ENCODE assay signal across 18 cellular contexts in genomic region chr3:184178522-184179138, GRCh38. TPM values are rescaled to one million over a fixed set of nuclear protein-coding genes. Genes with fewer than 3 reads are reported as not detected.
DNase-seq lines count a peak whose midpoint lies in the region; ATAC-seq, FAIRE-seq and TF ChIP-seq lines count a peak whose summit lies in the region.
"Had no signal": no experiment of that assay in that cellular context is flagged by ENCODE, and none has a peak within 500 bp of the region (broad histone marks: within the 10 kb centered on the region; RNA-seq: fewer than 3 reads in every experiment).

No MANE protein-coding gene starts in this region.

- H3K36me3 ChIP-seq in astrocyte (ENCODE audit: insufficient read depth, low read length) (peaks cover 59% of the 10 kb centered on the region), sigmoid colon (peaks cover 40 to 69% (median 63%) of the 10 kb centered on the region in 4 donors), right atrium auricular region (peaks cover 68% of the 10 kb centered on the region)
- H3K36me3 ChIP-seq: neural progenitor cell had no signal

- no peaks in the 10 kb centered on the region for H3K9me3 ChIP-seq in astrocyte (ENCODE audit: insufficient read depth, low read depth, low read length)
- no peaks in the 10 kb centered on the region for H3K9me3 ChIP-seq in sigmoid colon
- no peaks in the 10 kb centered on the region for H3K9me3 ChIP-seq in right atrium auricular region
- H3K9me3 ChIP-seq: suprapubic skin had no signal

- ATAC-seq in HG03159 (IDR thresholded peaks at IDR 0.05; ENCODE audit: unreplicated experiment), result no peak
- no peak for ATAC-seq in HG02642 (IDR thresholded peaks at IDR 0.05; ENCODE audit: poor library complexity, unreplicated experiment)

- H4K20me1 ChIP-seq in astrocyte (ENCODE audit: insufficient read depth, low read length), result peaks cover 79% of the 10 kb centered on the region

- H3K27me3 Mint-ChIP-seq in HFFc6 (ENCODE audit: insufficient read depth) (peaks cover 5% of the 10 kb centered on the region), astrocyte (ENCODE audit: low read depth, unreplicated experiment) (no peaks in the 10 kb centered on the region)
- H3K27me3 Mint-ChIP-seq: activated CD4-positive, alpha-beta memory T cell treated with anti-CD3 and anti-CD28 coated beads, Interleukin-2, amount 10 ng/mL, durations not matched to agents 7 days and 5 days; memory B cell had no signal

- H3K27me3 ChIP-seq in astrocyte (ENCODE audit: insufficient read depth, low read length) (no peaks in the 10 kb centered on the region), sigmoid colon (no peaks in the 10 kb centered on the region), right atrium auricular region (no peaks in the 10 kb centered on the region)
- H3K27me3 ChIP-seq: neural progenitor cell, suprapubic skin had no signal

- peak overlapping the region; percentile 94 for H3K4me2 ChIP-seq in astrocyte (ENCODE audit: low read length)

- H2AFZ ChIP-seq in astrocyte (ENCODE audit: low read depth, low read length), result no peak overlapping the region
- H2AFZ ChIP-seq: neural progenitor cell had no signal

- peaks cover 52% of the 10 kb centered on the region for H3K4me1 Mint-ChIP-seq in HFFc6 (ENCODE audit: low read depth)
- H3K4me1 Mint-ChIP-seq in astrocyte (ENCODE audit: low read depth, unreplicated experiment), result peaks cover 38% of the 10 kb centered on the region

- TF ChIP-seq CTCF in HFFc6 (IDR thresholded peaks at IDR 0.05), result no peak
- TF ChIP-seq CTCF in astrocyte (IDR thresholded peaks at IDR 0.05; ENCODE audit: insufficient read depth, low read depth, low read length), result no peak
- TF ChIP-seq CTCF in sigmoid colon (IDR thresholded peaks at IDR 0.05), result no peak
- no peak for TF ChIP-seq CTCF in right atrium auricular region (IDR thresholded peaks at IDR 0.05)

- no peak for FAIRE-seq in astrocyte (lab: Jason Lieb, UNC)

- WGBS in sigmoid colon, 2 donors, result 95 to 96% methylated on average over 13 of the region's 13 CpGs

- DNase-seq in HFFc6 (peak; percentile 41), astrocyte (ENCODE audit: low read depth) (no peak), sigmoid colon (peak; percentile 38), right atrium auricular region (ENCODE audit: low spot score) (no peak)
- DNase-seq: activated CD4-positive, alpha-beta memory T cell treated with anti-CD3 and anti-CD28 coated beads, Interleukin-2, amount 10 ng/mL, durations not matched to agents 7 days and 5 days; GF-D8; islet precursor cell; NCI-H2081; NCI-H524 treated with DMSO at 0.1 percent for 48 hours; stimulated activated CD4-positive, alpha-beta T cell treated with anti-CD3 and anti-CD28 coated beads, Interleukin-1b, Interleukin-23, amount 100 ng/mL, for 48 hours had no signal

- intact Hi-C loops in sigmoid colon (cut with DNase I), result no loop called here

- H3K27ac ChIP-seq in astrocyte (ENCODE audit: low read depth, low read length), result no peak overlapping the region
- no peak overlapping the region for H3K27ac ChIP-seq in sigmoid colon
- no peak overlapping the region for H3K27ac ChIP-seq in right atrium auricular region
- H3K27ac ChIP-seq: epithelial cell of prostate, suprapubic skin had no signal

- H3K4me3 ChIP-seq in astrocyte (ENCODE audit: insufficient read depth, low read depth, low read length) (no peak overlapping the region), sigmoid colon (no peak overlapping the region), right atrium auricular region (no peak overlapping the region)
- H3K4me3 ChIP-seq: neural progenitor cell, suprapubic skin had no signal

- no peak for TF ChIP-seq EP300 in sigmoid colon (IDR thresholded peaks at IDR 0.05)

- no peak for TF ChIP-seq POLR2A in sigmoid colon (IDR thresholded peaks at IDR 0.05)

- peak overlapping the region; percentile 98 for H3K4me3 Mint-ChIP-seq in HFFc6
- H3K4me3 Mint-ChIP-seq in astrocyte (ENCODE audit: unreplicated experiment), result peak overlapping the region; percentile 97
- H3K4me3 Mint-ChIP-seq: activated CD4-positive, alpha-beta memory T cell treated with anti-CD3 and anti-CD28 coated beads, Interleukin-2, amount 10 ng/mL, durations not matched to agents 7 days and 5 days; memory B cell had no signal

- peaks cover 81% of the 10 kb centered on the region for H3K79me2 ChIP-seq in astrocyte (ENCODE audit: insufficient read depth, low read length)

- H3K27ac Mint-ChIP-seq in HFFc6, result peak overlapping the region; percentile 96; the same call in 1 of the 2 replicates
- peak overlapping the region; percentile 98 for H3K27ac Mint-ChIP-seq in astrocyte (ENCODE audit: unreplicated experiment)
- H3K27ac Mint-ChIP-seq: activated CD4-positive, alpha-beta memory T cell treated with anti-CD3 and anti-CD28 coated beads, Interleukin-2, amount 10 ng/mL, durations not matched to agents 7 days and 5 days; memory B cell; neural progenitor cell had no signal

- H3K36me3 Mint-ChIP-seq in HFFc6 (ENCODE audit: low read depth), result peaks cover 47% of the 10 kb centered on the region
- peaks cover 27% of the 10 kb centered on the region for H3K36me3 Mint-ChIP-seq in astrocyte (ENCODE audit: low read depth, unreplicated experiment)

- H3K4me1 ChIP-seq in astrocyte (ENCODE audit: insufficient read depth, low read length), result peaks cover 32% of the 10 kb centered on the region
- peaks cover 0 to 48% (median 36%) of the 10 kb centered on the region in 4 donors for H3K4me1 ChIP-seq in sigmoid colon
- peaks cover 0 to 40% of the 10 kb centered on the region in 2 donors for H3K4me1 ChIP-seq in right atrium auricular region

- peak overlapping the region; percentile 98 for H3K9ac ChIP-seq in astrocyte (ENCODE audit: low read length)
- H3K9ac ChIP-seq: neural progenitor cell had no signal

- H3K9me3 Mint-ChIP-seq in HFFc6 (no peaks in the 10 kb centered on the region), astrocyte (ENCODE audit: unreplicated experiment) (no peaks in the 10 kb centered on the region)
- H3K9me3 Mint-ChIP-seq: activated CD4-positive, alpha-beta memory T cell treated with anti-CD3 and anti-CD28 coated beads, Interleukin-2, amount 10 ng/mL, durations not matched to agents 7 days and 5 days; memory B cell; neural progenitor cell had no signal

RNA-seq across cellular contexts. Expression of gene AP2M1, which starts 4.0 kb away (rescaled TPM):
- total RNA-seq in HFFc6 (2021; fragmentation: NEBNext Ultra II Directional; extraction: Animal tissue kit (Norgen Biotek cat#: 25700)), result 100 to 1,000 TPM; 796 to 849 (median 832) TPM
- 603 and 613 TPM in 2 replicates for total RNA-seq in astrocyte
- total RNA-seq in sigmoid colon, result 100 to 1,000 TPM; 203 to 239 (median 225) TPM
- 100 to 1,000 TPM; 226 to 240 (median 237) TPM for polyA plus RNA-seq in sigmoid colon
- 100 to 1,000 TPM; 183 to 235 TPM for total RNA-seq in right atrium auricular region

RNA-seq across cellular contexts. Expression of gene ABCF3, which starts 7.4 kb away (rescaled TPM):
- 10 to 100 TPM; 53.3 to 70.9 (median 63.4) TPM for total RNA-seq in HFFc6 (2021; fragmentation: NEBNext Ultra II Directional; extraction: Animal tissue kit (Norgen Biotek cat#: 25700))
- total RNA-seq in astrocyte, result 61.1 and 70.9 TPM in 2 replicates
- total RNA-seq in sigmoid colon, result 10 to 100 TPM; 32.4 to 51.3 (median 39.2) TPM
- polyA plus RNA-seq in sigmoid colon, result 10 to 100 TPM; 36.5 to 48.9 (median 45.6) TPM
- total RNA-seq in right atrium auricular region, result 10 to 100 TPM; 42.8 to 47.9 TPM

RNA-seq across cellular contexts. Expression of gene DVL3, which starts 23.5 kb away (rescaled TPM):
- 10 to 100 TPM; 59.2 to 73.5 (median 64.9) TPM for total RNA-seq in HFFc6 (2021; fragmentation: NEBNext Ultra II Directional; extraction: Animal tissue kit (Norgen Biotek cat#: 25700))
- total RNA-seq in astrocyte, result 107 and 110 TPM in 2 replicates
- total RNA-seq in sigmoid colon, result 10 to 100 TPM; 38.5 to 71.2 (median 53.9) TPM
- polyA plus RNA-seq in sigmoid colon, result 10 to 100 TPM; 15.0 to 40.8 (median 26.4) TPM
- total RNA-seq in right atrium auricular region, result 10 to 100 TPM; 43.5 to 66.1 TPM

RNA-seq across cellular contexts. Expression of gene EIF2B5, which starts 43.5 kb away (rescaled TPM):
- total RNA-seq in HFFc6 (2021; fragmentation: NEBNext Ultra II Directional; extraction: Animal tissue kit (Norgen Biotek cat#: 25700)), result 10 to 100 TPM; 27.5 to 33.1 (median 31.4) TPM
- total RNA-seq in astrocyte (20.8 and 22.6 TPM in 2 replicates), sigmoid colon (10 to 100 TPM; 26.0 to 43.5 (median 31.3) TPM), right atrium auricular region (10 to 100 TPM; 19.6 to 24.3 TPM)
- polyA plus RNA-seq in sigmoid colon, result 10 to 100 TPM; 31.8 to 48.1 (median 35.4) TPM

RNA-seq across cellular contexts. Expression of gene VWA5B2, which starts 50.8 kb away (rescaled TPM):
- total RNA-seq in HFFc6 (2021; fragmentation: NEBNext Ultra II Directional; extraction: Animal tissue kit (Norgen Biotek cat#: 25700)), result not detected
- total RNA-seq in astrocyte, result 0.23 TPM in 1 of 2 replicates, not detected in the other
- under 1 TPM in 2 of 4 donors, not detected in 2; 0.36 to 0.83 TPM for total RNA-seq in sigmoid colon
- polyA plus RNA-seq in sigmoid colon, result 1 to 10 TPM in 1 of 3 donors, under 1 TPM in 2; 0.23 to 1.0 (median 0.60) TPM
- total RNA-seq in right atrium auricular region, result not detected
- total RNA-seq: activated CD4-positive, alpha-beta memory T cell treated with anti-CD3 and anti-CD28 coated beads, Interleukin-2, amount 10 ng/mL, durations not matched to agents 7 days and 5 days; aorta; OCI-LY7 had no signal

Comparison
In these comparisons a context has a peak if more than half of its experiments do, and no peak if none do; other contexts are left out.
1. DNase-seq: peak in HFFc6 (single experiment) and sigmoid colon (single experiment); none in astrocyte (single experiment) and right atrium auricular region (single experiment).